ENCODE assay signal across 11 cellular contexts in the genomic region with DNA sequence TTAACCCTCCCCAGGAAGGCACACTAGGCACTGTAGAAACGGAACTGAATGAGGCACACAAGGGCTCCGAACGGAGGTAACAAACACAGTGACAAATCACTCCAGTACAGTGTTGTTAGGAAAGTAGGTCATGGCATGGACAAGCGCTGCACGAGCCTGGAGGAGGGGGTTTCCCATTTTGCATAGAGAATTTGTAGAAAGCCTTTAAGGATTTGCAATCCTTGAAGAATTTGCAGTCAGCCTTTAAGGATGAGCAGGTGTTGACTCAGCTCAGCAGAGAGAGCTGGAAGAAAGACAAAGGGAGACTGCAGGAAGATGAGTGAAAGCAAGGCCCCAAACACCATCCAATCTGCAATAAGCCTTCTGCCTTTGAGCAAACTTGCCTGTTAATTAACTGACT. TPM values are rescaled to one million over a fixed set of nuclear protein-coding genes. Genes with fewer than 3 reads are reported as not detected.
DNase-seq lines count a peak whose midpoint lies in the region; ATAC-seq, FAIRE-seq and TF ChIP-seq lines count a peak whose summit lies in the region.
"Had no signal": no experiment of that assay in that cellular context is flagged by ENCODE, and none has a peak within 500 bp of the region (broad histone marks: within the 10 kb centered on the region; RNA-seq: fewer than 3 reads in every experiment).

No MANE protein-coding gene starts in this region.

- no peak overlapping the region for H3K4me3 ChIP-seq in HFF-Myc (replicated peaks; ENCODE audit: low read depth, low read length)
- no peak overlapping the region for H3K4me3 ChIP-seq in foreskin fibroblast (ENCODE audit: low read depth in 1 of 2, low read length in 2 of 2)
- no peak overlapping the region for H3K4me3 ChIP-seq in stomach
- no peak overlapping the region for H3K4me3 ChIP-seq in adrenal gland
- H3K4me3 ChIP-seq: suprapubic skin had no signal

- intact Hi-C loops in stomach (cut with DNase I; ENCODE audit: low total_unique reads) (no loop called here), adrenal gland (cut with DNase I) (no loop called here)

- H3K27ac ChIP-seq in stomach = no peak overlapping the region
- H3K27ac ChIP-seq in adrenal gland = no peak overlapping the region
- H3K27ac ChIP-seq: suprapubic skin had no signal

- peak overlapping the region; percentile 18 for H3K4me3 Mint-ChIP-seq in activated T-helper 17 cell treated with anti-CD3 and anti-CD28 coated beads, Interleukin-2, amount 50 U/mL, for 72 hours
- H3K4me3 Mint-ChIP-seq: activated naive CD8-positive, alpha-beta T cell; endodermal cell had no signal

- H3K36me3 Mint-ChIP-seq in activated T-helper 17 cell treated with anti-CD3 and anti-CD28 coated beads, Interleukin-2, amount 50 U/mL, for 72 hours (ENCODE audit: low read depth) = no peaks in the 10 kb centered on the region
- H3K36me3 Mint-ChIP-seq: activated naive CD8-positive, alpha-beta T cell had no signal

- TF ChIP-seq CTCF in HFF-Myc (IDR thresholded peaks at IDR 0.05; ENCODE audit: low read depth, low read length, missing control alignments) (no peak), foreskin fibroblast (IDR thresholded peaks at IDR 0.05; ENCODE audit: low read depth, low read length) (no peak), stomach (IDR thresholded peaks at IDR 0.05) (no peak), adrenal gland (IDR thresholded peaks at IDR 0.05) (no peak)

- peak; percentile 91 for ATAC-seq in activated T-helper 17 cell treated with anti-CD3 and anti-CD28 coated beads, Interleukin-2, amount 50 U/mL, for 72 hours (replicated peaks)

- TF ChIP-seq POLR2A in stomach (IDR thresholded peaks at IDR 0.05) = no peak
- no peak for TF ChIP-seq POLR2A in adrenal gland (IDR thresholded peaks at IDR 0.05)
- TF ChIP-seq POLR2A in GM12892 (IDR thresholded peaks at IDR 0.05; ENCODE audit: low read depth, low read length) = no peak

- H3K36me3 ChIP-seq in stomach = no peaks in the 10 kb centered on the region
- H3K36me3 ChIP-seq in adrenal gland (replicated peaks in 1 of 2) = no peaks in the 10 kb centered on the region
- H3K36me3 ChIP-seq: suprapubic skin had no signal

- H3K9me3 Mint-ChIP-seq in activated T-helper 17 cell treated with anti-CD3 and anti-CD28 coated beads, Interleukin-2, amount 50 U/mL, for 72 hours = no peaks in the 10 kb centered on the region
- H3K9me3 Mint-ChIP-seq: endodermal cell had no signal

- no peaks in the 10 kb centered on the region for H3K27me3 Mint-ChIP-seq in activated T-helper 17 cell treated with anti-CD3 and anti-CD28 coated beads, Interleukin-2, amount 50 U/mL, for 72 hours
- H3K27me3 Mint-ChIP-seq: activated naive CD8-positive, alpha-beta T cell had no signal

- no peak for TF ChIP-seq EP300 in stomach (IDR thresholded peaks at IDR 0.05)

- 42 to 77% (median 66%) methylated on average over 5 of the region's 5 CpGs for WGBS in stomach, 5 donors
- WGBS in adrenal gland, 4 donors = 21 to 32% (median 25%) methylated on average over 5 of the region's 5 CpGs

- no peaks in the 10 kb centered on the region for H3K9me3 ChIP-seq in stomach
- no peaks in the 10 kb centered on the region for H3K9me3 ChIP-seq in adrenal gland (replicated peaks in 1 of 3)
- H3K9me3 ChIP-seq: suprapubic skin had no signal

- peak; percentile 27 for DNase-seq in HFF-Myc (ENCODE audit: extremely low read depth, low read depth)
- DNase-seq in foreskin fibroblast = peak; percentile 82 to 88
- DNase-seq in superior temporal gyrus (ENCODE audit: extremely low spot score) = peak; percentile 10
- no peak for DNase-seq in stomach
- no peak for DNase-seq in adrenal gland
- no peak for DNase-seq in GM12892 (ENCODE audit: insufficient read length)
- DNase-seq: endodermal cell had no signal

- H3K4me1 ChIP-seq in stomach (peaks cover 0 to 9% (median 0%) of the 10 kb centered on the region in 4 donors), adrenal gland (replicated peaks in 1 of 2) (peaks cover 0 to 11% of the 10 kb centered on the region in 2 donors)

- peak overlapping the region; percentile 20 for H3K27ac Mint-ChIP-seq in activated T-helper 17 cell treated with anti-CD3 and anti-CD28 coated beads, Interleukin-2, amount 50 U/mL, for 72 hours
- H3K27ac Mint-ChIP-seq: activated naive CD8-positive, alpha-beta T cell; endodermal cell had no signal

- no peak for FAIRE-seq in GM12892 (lab: Jason Lieb, UNC)
- FAIRE-seq: G401.6 had no signal

- H3K27me3 ChIP-seq in stomach (no peaks in the 10 kb centered on the region), adrenal gland (no peaks in the 10 kb centered on the region)
- H3K27me3 ChIP-seq: suprapubic skin had no signal

- peaks cover 8% of the 10 kb centered on the region for H3K4me1 Mint-ChIP-seq in activated T-helper 17 cell treated with anti-CD3 and anti-CD28 coated beads, Interleukin-2, amount 50 U/mL, for 72 hours

RNA-seq across cellular contexts. Expression of a gene that starts 51.1 kb away (rescaled TPM):
- total RNA-seq in activated T-helper 17 cell treated with anti-CD3 and anti-CD28 coated beads, Interleukin-2, amount 50 U/mL, for 72 hours = under 1 TPM in 1 of 2 donors, not detected in 1; 0.64 TPM
- total RNA-seq in stomach (10 to 100 TPM in 3 of 5 donors, 1 to 10 TPM in 2; 1.2 to 50.0 (median 12.8) TPM), adrenal gland (10 to 100 TPM; 10.9 to 52.9 (median 22.5) TPM)
- polyA plus RNA-seq in stomach (10 to 100 TPM in 2 of 3 donors, 1 to 10 TPM in 1; 8.4 to 21.1 (median 13.9) TPM), adrenal gland (10 to 100 TPM in 2 of 3 donors, 1 to 10 TPM in 1; 7.8 to 13.7 (median 11.7) TPM)
- polyA plus RNA-seq in GM12892 (2012; ENCODE audit: missing spikeins) = not detected

Comparison
In these comparisons a context has a peak if more than half of its experiments do, and no peak if none do; other contexts are left out.
1. DNase-seq: peak in HFF-Myc (single experiment), foreskin fibroblast (2 of 2) and superior temporal gyrus (single experiment); none in stomach (single experiment), adrenal gland (0 of 7) and GM12892 (single experiment).